8 cellular contexts compared by ENCODE assay signal in genomic region chr1:53278294-53278693, GRCh38. TPM values are rescaled to one million over a fixed set of nuclear protein-coding genes. Genes with fewer than 3 reads are reported as not detected.
DNase-seq lines count a peak whose midpoint lies in the region; ATAC-seq, FAIRE-seq and TF ChIP-seq lines count a peak whose summit lies in the region.

No MANE protein-coding gene starts in this region.

- no peak for TF ChIP-seq EP300 in A549 (IDR thresholded peaks at IDR 0.05)

- CTCF ChIA-PET in A549 (lab: Yijun Ruan, JAX) (interaction anchor here (0.6 to 13.2 kb wide), 60 partner anchors 8 to 888 kb away, joined by 3 to 244 read pairs (median 4); partner anchors contain the start of gene DMRTB1), PC-9 (lab: Charles Lee) (interaction anchor here (0.7 to 2.3 kb wide), 3 partner anchors 9 to 458 kb away, joined by 3 to 18 read pairs (median 12); no protein-coding TSS in a partner anchor)

- no peaks in the 10 kb centered on the region for H3K79me2 ChIP-seq in PC-9 (ENCODE audit: low read depth)
- no peaks in the 10 kb centered on the region for H3K79me2 ChIP-seq in parathyroid adenoma

- no peak overlapping the region for H3K9ac ChIP-seq in parathyroid adenoma

- H3K9me2 ChIP-seq in PC-9 (ENCODE audit: insufficient read depth): no peaks in the 10 kb centered on the region

- no peaks in the 10 kb centered on the region; the same call in 1 of the 2 replicates for H3K36me3 ChIP-seq in PC-9 (ENCODE audit: low read depth)
- no peaks in the 10 kb centered on the region for H3K36me3 ChIP-seq in parathyroid adenoma (ENCODE audit: control insufficient read depth, insufficient read depth, low read length)
- H3K36me3 ChIP-seq in upper lobe of right lung: no peaks in the 10 kb centered on the region

- no TSS peak for BruUV-seq in PC-9 (replicated peaks; lab: Mats Ljungman, UMichigan)

- ATAC-seq in A549 (peak; percentile 70 to 79; a peak in 5 of 6 replicates), upper lobe of right lung (peak; percentile 70), GM18909 (IDR thresholded peaks at IDR 0.05; ENCODE audit: poor library complexity, unreplicated experiment) (no peak)

- H2AFZ ChIP-seq in PC-9 (no peak overlapping the region), parathyroid adenoma (no peak overlapping the region)

- TF ChIP-seq CTCF in A549 (IDR thresholded peaks at IDR 0.05) (peak; percentile 76), GM12874 (IDR thresholded peaks at IDR 0.05; ENCODE audit: insufficient read depth, low read depth, low read length) (peak; percentile 77), PC-9 (conservative IDR thresholded peaks at IDR 0.05) (peak; percentile 88), fibroblast of pulmonary artery (IDR thresholded peaks at IDR 0.05; ENCODE audit: low read length, missing control alignments) (peak; percentile 84), parathyroid adenoma (IDR thresholded peaks at IDR 0.05) (peak; percentile 64), upper lobe of right lung (IDR thresholded peaks at IDR 0.05) (peak; percentile 92)

- intact Hi-C loops in PC-9 (cut with micrococcal nuclease; ENCODE audit: unreplicated experiment): loop anchor here (1.0 to 10.0 kb wide), 2 partner anchors 115 to 197 kb away; no protein-coding TSS in a partner anchor
- intact Hi-C loops in upper lobe of right lung (cut with DNase I): loop anchor here (5.0 kb wide), 1 partner anchor 114 kb away; no protein-coding TSS in a partner anchor

- POLR2A ChIA-PET in A549 (lab: Yijun Ruan, JAX): no interaction called here
- POLR2A ChIA-PET in PC-9 (lab: Charles Lee; ENCODE audit: unreplicated experiment): no interaction called here

- 20% methylated on average over 7 of the region's 8 CpGs for WGBS in A549 (ENCODE audit: missing lambda C conversion rate)

- TF ChIP-seq POLR2A in A549 (IDR thresholded peaks at IDR 0.05; ENCODE audit: low read length): no peak

- DNase-seq in A549 (ENCODE audit: low read depth in 1 of 2, low spot score in 1 of 2) (peak; percentile 17 to 65), PC-9 (peak in 1 of 2 experiments; percentile 63), fibroblast of pulmonary artery (ENCODE audit: low read depth) (peak; percentile 32), upper lobe of right lung (peak; percentile 76)
- DNase-seq in activated T-cell treated with anti-CD3 and anti-CD28 coated beads, Interleukin-2, amount 50 U/mL, for 48 hours: peak; percentile 83

- FAIRE-seq in A549 (lab: Jason Lieb, UNC): no peak

- H3K27ac ChIP-seq in A549 (no peak overlapping the region), PC-9 (no peak overlapping the region), parathyroid adenoma (no peak overlapping the region), upper lobe of right lung (no peak overlapping the region)

- H3K4me3 ChIP-seq in A549 (no peak overlapping the region), PC-9 (no peak overlapping the region), fibroblast of pulmonary artery (replicated peaks; ENCODE audit: low read depth, low read length) (no peak overlapping the region), parathyroid adenoma (ENCODE audit: low read depth, low read length) (no peak overlapping the region), upper lobe of right lung (no peak overlapping the region)

- H3F3A ChIP-seq in PC-9 (ENCODE audit: insufficient read depth, low read depth): peaks cover 15% of the 10 kb centered on the region; the same call in 1 of the 2 replicates

- H3K9me3 ChIP-seq in A549 (no peaks in the 10 kb centered on the region), PC-9 (ENCODE audit: insufficient read depth, low read depth) (no peaks in the 10 kb centered on the region), parathyroid adenoma (ENCODE audit: control insufficient read depth, low read length) (no peaks in the 10 kb centered on the region), upper lobe of right lung (no peaks in the 10 kb centered on the region)

- peaks cover 8% of the 10 kb centered on the region; the same call in 1 of the 2 replicates for H4K20me1 ChIP-seq in PC-9 (ENCODE audit: insufficient read depth)

- H3K27me3 ChIP-seq in PC-9 (ENCODE audit: insufficient read depth, low read depth): no peaks in the 10 kb centered on the region
- no peaks in the 10 kb centered on the region for H3K27me3 ChIP-seq in parathyroid adenoma (ENCODE audit: control insufficient read depth, insufficient read depth, low read length)
- no peaks in the 10 kb centered on the region for H3K27me3 ChIP-seq in upper lobe of right lung

- peak; percentile 73 to 81 for TF ChIP-seq RAD21 in A549 (conservative IDR thresholded peaks at IDR 0.05 in 1 of 2, IDR thresholded peaks at IDR 0.05 in 1 of 2)

- H3K4me2 ChIP-seq in A549 (no peak overlapping the region), PC-9 (no peak overlapping the region), parathyroid adenoma (ENCODE audit: low read length) (no peak overlapping the region)

- H3K4me1 ChIP-seq in A549: no peaks in the 10 kb centered on the region
- H3K4me1 ChIP-seq in PC-9 (replicated peaks; ENCODE audit: insufficient read depth): peaks cover 11% of the 10 kb centered on the region; the same call in 1 of the 2 replicates
- no peaks in the 10 kb centered on the region for H3K4me1 ChIP-seq in parathyroid adenoma
- H3K4me1 ChIP-seq in upper lobe of right lung: no peaks in the 10 kb centered on the region

TF ChIP-seq in A549, 52 proteins besides CTCF, POLR2A, EP300 and RAD21:
- TF ChIP-seq KDM1A (IDR thresholded peaks at IDR 0.05; ENCODE audit: low read depth) (no peak), HES2 (IDR thresholded peaks at IDR 0.05) (no peak), SMC3 (IDR thresholded peaks at IDR 0.05) (peak; percentile 78), RARB (CRISPR knock-in tag; IDR thresholded peaks at IDR 0.05) (no peak), CEBPB (IDR thresholded peaks at IDR 0.05) (no peak)

RNA-seq across cellular contexts. Expression of gene MAGOH, which starts 40.0 kb away (rescaled TPM):
- 33.3 and 80.2 TPM in 2 replicates for polyA plus RNA-seq in A549 (2011; rRNA removed)
- 19.7 and 23.9 TPM in 2 replicates for polyA plus RNA-seq in A549 (2012; cell fraction: cytosol; rRNA removed)
- polyA plus RNA-seq in A549 (2012; cell fraction: nucleus; rRNA removed): 3.3 and 6.1 TPM in 2 replicates
- 139 to 147 TPM (median 143 TPM) in 3 replicates for polyA plus RNA-seq in A549 (2017; fragmentation: RNase III; extraction: RNeasy Plus Mini Kit Qiagen cat#74134 plus additional on column Dnase treatment)
- 33.9 and 42.6 TPM in 2 replicates for polyA minus RNA-seq in A549 (2011; rRNA and poly(A)+ RNA removed)
- 48.0 and 75.7 TPM in 2 replicates for total RNA-seq in PC-9 (2021)
- total RNA-seq in upper lobe of right lung: 38.8 TPM

RNA-seq across cellular contexts. Expression of gene LRP8, which starts 49.6 kb away (rescaled TPM):
- polyA plus RNA-seq in A549 (2011; rRNA removed) (46.1 and 57.4 TPM in 2 replicates), A549 (2017; fragmentation: RNase III; extraction: RNeasy Plus Mini Kit Qiagen cat#74134 plus additional on column Dnase treatment) (25.8 to 32.6 TPM (median 26.4 TPM) in 3 replicates)
- polyA plus RNA-seq in A549 (2012; cell fraction: cytosol; rRNA removed): 53.7 and 62.6 TPM in 2 replicates
- 172 and 183 TPM in 2 replicates for polyA plus RNA-seq in A549 (2012; cell fraction: nucleus; rRNA removed)
- polyA minus RNA-seq in A549 (2011; rRNA and poly(A)+ RNA removed): 111 TPM in 2 replicates
- total RNA-seq in PC-9 (2021) (62.1 and 85.3 TPM in 2 replicates), upper lobe of right lung (11.6 TPM)

RNA-seq across cellular contexts. Expression of gene CZIB, which starts 57.9 kb away (rescaled TPM):
- polyA plus RNA-seq in A549 (2011; rRNA removed) (60.1 and 66.2 TPM in 2 replicates), A549 (2017; fragmentation: RNase III; extraction: RNeasy Plus Mini Kit Qiagen cat#74134 plus additional on column Dnase treatment) (33.1 to 33.4 TPM (median 33.2 TPM) in 3 replicates)
- 37.7 and 39.2 TPM in 2 replicates for polyA plus RNA-seq in A549 (2012; cell fraction: cytosol; rRNA removed)
- 25.2 and 28.7 TPM in 2 replicates for polyA plus RNA-seq in A549 (2012; cell fraction: nucleus; rRNA removed)
- polyA minus RNA-seq in A549 (2011; rRNA and poly(A)+ RNA removed): 21.9 and 25.0 TPM in 2 replicates
- total RNA-seq in PC-9 (2021) (50.3 and 51.1 TPM in 2 replicates), upper lobe of right lung (58.0 TPM)
